Comparison of ENCODE assay signal across 8 cellular contexts in the genomic region with DNA sequence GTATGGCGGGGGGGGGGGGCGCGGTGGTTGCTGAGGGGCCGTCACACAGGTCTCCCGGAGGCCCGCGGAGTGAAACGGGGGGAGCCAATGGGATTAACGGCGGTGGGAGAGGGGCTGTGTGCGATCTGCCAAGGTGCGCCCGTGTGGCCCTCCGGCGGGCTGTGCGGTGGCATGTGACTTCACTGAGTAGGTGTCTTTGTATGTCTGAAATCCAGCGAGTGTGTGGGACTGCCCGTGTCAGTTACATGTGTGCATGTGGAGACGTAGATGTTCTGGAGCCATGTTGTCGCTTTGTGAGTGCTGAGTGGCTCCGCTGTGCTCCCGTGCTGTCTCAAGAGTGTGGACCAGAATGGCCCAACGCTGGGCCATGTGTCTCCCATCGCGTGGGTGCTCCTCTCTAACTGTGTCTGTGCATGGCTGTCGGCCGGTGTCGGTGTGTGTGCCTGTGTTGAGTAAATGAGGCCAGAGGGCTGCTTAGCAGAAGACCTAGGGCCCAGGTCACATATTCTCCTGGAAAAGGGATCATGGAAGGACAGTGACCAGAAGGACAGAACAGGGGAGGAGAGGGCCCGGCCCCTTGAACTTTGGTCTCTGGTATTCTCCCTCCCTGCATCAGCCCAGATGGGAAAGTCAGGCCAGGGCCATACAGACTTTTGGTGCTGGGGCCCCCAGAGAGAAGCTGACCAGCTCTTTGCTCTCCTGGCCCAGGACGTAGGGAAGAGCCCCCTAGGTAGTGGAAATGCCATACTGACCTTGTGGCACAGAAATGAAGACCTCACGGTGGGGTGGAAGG. TPM values are rescaled to one million over a fixed set of nuclear protein-coding genes. Genes with fewer than 3 reads are reported as not detected.
DNase-seq lines count a peak whose midpoint lies in the region; ATAC-seq, FAIRE-seq and TF ChIP-seq lines count a peak whose summit lies in the region.

No MANE protein-coding gene starts in this region.

- no peak for ATAC-seq in GM19452 (IDR thresholded peaks at IDR 0.05; ENCODE audit: unreplicated experiment)

- H3K27ac Mint-ChIP-seq in neural crest cell (ENCODE audit: unreplicated experiment): peak overlapping the region; percentile 91

- H3K36me3 ChIP-seq in PC-9 (ENCODE audit: low read depth): no peaks in the 10 kb centered on the region
- H3K36me3 ChIP-seq in endothelial cell of umbilical vein (ENCODE audit: control insufficient read depth in 2 of 2, extremely low read depth in 1 of 2, insufficient read depth in 2 of 2, low read length in 2 of 2): peaks cover 0 to 23% of the 10 kb centered on the region in 2 experiments

- H3K79me2 ChIP-seq in PC-9 (ENCODE audit: low read depth) (peaks cover 25% of the 10 kb centered on the region), endothelial cell of umbilical vein (ENCODE audit: control insufficient read depth, insufficient read depth, low read length) (peaks cover 32% of the 10 kb centered on the region)

- H3K4me1 Mint-ChIP-seq in neural crest cell: peaks cover 76% of the 10 kb centered on the region

- peaks cover 2% of the 10 kb centered on the region for H3K9me3 Mint-ChIP-seq in neural crest cell

- peak overlapping the region; percentile 70; the same call in 1 of the 2 replicates for H3K4me3 ChIP-seq in PC-9
- peak overlapping the region; percentile 70 to 91 (median 74) for H3K4me3 ChIP-seq in endothelial cell of umbilical vein (replicated peaks in 1 of 3; ENCODE audit: insufficient read depth in 1 of 3, low read depth in 1 of 3, low read length in 3 of 3)

- CTCF ChIA-PET in PC-9 (lab: Charles Lee): interaction anchor here (0.6 to 4.8 kb wide), 5 partner anchors 8 to 87 kb away, joined by 3 to 83 read pairs (median 4); partner anchors contain the start of gene MLF2
- CTCF ChIA-PET in endothelial cell of umbilical vein (lab: Charles Lee): interaction anchor here (1.4 to 8.4 kb wide), 7 partner anchors 10 to 148 kb away, joined by 7 to 234 read pairs (median 11); partner anchors contain the start of gene MLF2

- H3K9me3 ChIP-seq in PC-9 (ENCODE audit: insufficient read depth, low read depth) (no peaks in the 10 kb centered on the region), endothelial cell of umbilical vein (replicated peaks; ENCODE audit: control insufficient read depth, insufficient read depth, low read length) (no peaks in the 10 kb centered on the region)

- H3K9me1 ChIP-seq in endothelial cell of umbilical vein (replicated peaks; ENCODE audit: control insufficient read depth, extremely low read depth, insufficient read depth, low read length): no peaks in the 10 kb centered on the region

- dilution Hi-C loops in endothelial cell of umbilical vein (cut with MboI; ENCODE audit: extremely low pct_ligation_motif_present, low sequenced_read_pairs): no loop called here

- in situ Hi-C loops in G401 (cut with HindIII; ENCODE audit: low sequenced_read_pairs): no loop called here

- H2AFZ ChIP-seq in PC-9 (no peak overlapping the region), endothelial cell of umbilical vein (ENCODE audit: low read depth, low read length) (peak overlapping the region; percentile 14)

- H3K27ac ChIP-seq in PC-9 (no peak overlapping the region; the same call in 1 of the 2 replicates), endothelial cell of umbilical vein (ENCODE audit: insufficient read depth, low read depth, low read length) (no peak overlapping the region)

- intact Hi-C loops in PC-9 (cut with micrococcal nuclease; ENCODE audit: unreplicated experiment): no loop called here
- intact Hi-C loops in endothelial cell of umbilical vein (cut with micrococcal nuclease): loop anchor here (1.0 to 2.0 kb wide), 2 partner anchors 12 to 161 kb away; partner anchors contain the start of gene CHD4

- BruUV-seq in PC-9 (replicated peaks; lab: Mats Ljungman, UMichigan) (TSS peak; percentile 32), endothelial cell of umbilical vein (replicated peaks; lab: Mats Ljungman, UMichigan) (TSS peak; percentile 1)

- H3K9ac ChIP-seq in endothelial cell of umbilical vein (replicated peaks; ENCODE audit: extremely low read depth, insufficient read depth, low read length): peak overlapping the region; percentile 66

- H3K9me2 ChIP-seq in PC-9 (ENCODE audit: insufficient read depth): no peaks in the 10 kb centered on the region

- H3K4me2 ChIP-seq in PC-9 (peak overlapping the region; percentile 82), endothelial cell of umbilical vein (ENCODE audit: insufficient read depth, low read length) (peak overlapping the region; percentile 68)

- FAIRE-seq in endothelial cell of umbilical vein (lab: Jason Lieb, UNC) (peak; percentile 75), H54 (lab: Jason Lieb, UNC) (no peak)

- H4K20me1 ChIP-seq in PC-9 (ENCODE audit: insufficient read depth): peaks cover 19% of the 10 kb centered on the region
- H4K20me1 ChIP-seq in endothelial cell of umbilical vein (replicated peaks; ENCODE audit: control insufficient read depth, extremely low read depth, insufficient read depth, low read length): no peaks in the 10 kb centered on the region

- H3K27me3 ChIP-seq in PC-9 (ENCODE audit: insufficient read depth, low read depth): no peaks in the 10 kb centered on the region
- H3K27me3 ChIP-seq in endothelial cell of umbilical vein (ENCODE audit: control insufficient read depth in 2 of 2, insufficient read depth in 2 of 2, low read length in 2 of 2): no peaks in the 10 kb centered on the region

- peak overlapping the region; percentile 98 for H3K4me3 Mint-ChIP-seq in neural crest cell

- H3K36me3 Mint-ChIP-seq in neural crest cell (ENCODE audit: low read depth): peaks cover 11% of the 10 kb centered on the region

- DNase-seq in G401 (ENCODE audit: low spot score): peak; percentile 64
- DNase-seq in PC-9: no peak
- peak; percentile 32 for DNase-seq in endothelial cell of umbilical vein (ENCODE audit: low read depth, low spot score)
- DNase-seq in neural crest cell (ENCODE audit: low read depth, low spot score): no peak
- no peak for DNase-seq in H54 (ENCODE audit: insufficient read length, low spot score)
- DNase-seq in central memory CD4-positive, alpha-beta T cell: no peak
- DNase-seq in activated CD4-positive, alpha-beta T cell treated with anti-CD3 and anti-CD28 coated beads, Interleukin-2, amount 50 U/mL, for 1 hour: no peak

- peaks cover 36% of the 10 kb centered on the region for H3K4me1 ChIP-seq in PC-9 (replicated peaks; ENCODE audit: insufficient read depth)
- H3K4me1 ChIP-seq in endothelial cell of umbilical vein (ENCODE audit: control insufficient read depth, extremely low read depth, insufficient read depth, low read length): peaks cover 38% of the 10 kb centered on the region

- POLR2A ChIA-PET in PC-9 (lab: Charles Lee; ENCODE audit: unreplicated experiment) (interaction anchor here (0.5 to 1.9 kb wide), 3 partner anchors 14 to 191 kb away, joined by 3 to 28 read pairs (median 5); partner anchors contain the start of gene ZNF384), endothelial cell of umbilical vein (lab: Charles Lee) (interaction anchor here (1.4 to 2.5 kb wide), 3 partner anchors 10 to 79 kb away, joined by 8 to 16 read pairs (median 15); partner anchors contain the start of genes GPR162 and ZNF384)

- TF ChIP-seq CTCF in PC-9 (conservative IDR thresholded peaks at IDR 0.05) (no peak), endothelial cell of umbilical vein (IDR thresholded peaks at IDR 0.05; ENCODE audit: extremely low read depth in 1 of 2, insufficient read depth in 1 of 2, low read depth in 1 of 2, low read length in 2 of 2) (no peak), neural crest cell (conservative IDR thresholded peaks at IDR 0.05) (no peak)

- peaks cover 51% of the 10 kb centered on the region for H3F3A ChIP-seq in PC-9 (ENCODE audit: insufficient read depth, low read depth)

- H3K27me3 Mint-ChIP-seq in neural crest cell (ENCODE audit: low read depth): peaks cover 9% of the 10 kb centered on the region

- peak; percentile 19 for TF ChIP-seq POLR2A in endothelial cell of umbilical vein (IDR thresholded peaks at IDR 0.05; ENCODE audit: low read depth, low read length)
- no peak for TF ChIP-seq POLR2A in H54 (IDR thresholded peaks at IDR 0.05; ENCODE audit: low read depth, low read length)

RNA-seq across cellular contexts. Expression of gene PTMS, which starts 1.6 kb away (rescaled TPM):
- 259 and 267 TPM in 2 replicates for total RNA-seq in G401 (2014; rRNA removed; shearing (Covaris generic))
- total RNA-seq in PC-9 (2021) (633 and 910 TPM in 2 replicates), endothelial cell of umbilical vein (518 and 555 TPM in 2 replicates), neural crest cell (629 and 669 TPM in 2 replicates)
- 661 and 787 TPM in 2 replicates for polyA plus RNA-seq in endothelial cell of umbilical vein
- polyA plus RNA-seq in endothelial cell of umbilical vein (2011; cell fraction: cytosol; rRNA removed): 356 and 357 TPM in 2 replicates
- 146 and 181 TPM in 2 replicates for polyA plus RNA-seq in endothelial cell of umbilical vein (2011; cell fraction: nucleus; rRNA removed)
- 327 and 655 TPM in 2 replicates for polyA plus RNA-seq in endothelial cell of umbilical vein (2012)
- 264 and 340 TPM in 2 replicates for polyA minus RNA-seq in endothelial cell of umbilical vein
- polyA minus RNA-seq in endothelial cell of umbilical vein (2011; cell fraction: cytosol; rRNA and poly(A)+ RNA removed): 73.9 TPM
- 40.4 and 51.6 TPM in 2 replicates for polyA minus RNA-seq in endothelial cell of umbilical vein (2011; cell fraction: nucleus; rRNA and poly(A)+ RNA removed)

RNA-seq across cellular contexts. Expression of gene LAG3, which starts 4.5 kb away (rescaled TPM):
- 0.31 and 0.58 TPM in 2 replicates for total RNA-seq in G401 (2014; rRNA removed; shearing (Covaris generic))
- 9.4 and 10.5 TPM in 2 replicates for total RNA-seq in PC-9 (2021)
- 3.8 and 4.1 TPM in 2 replicates for total RNA-seq in endothelial cell of umbilical vein
- 1.3 and 1.8 TPM in 2 replicates for polyA plus RNA-seq in endothelial cell of umbilical vein
- polyA plus RNA-seq in endothelial cell of umbilical vein (2011; cell fraction: cytosol; rRNA removed): 0.17 and 0.58 TPM in 2 replicates
- polyA plus RNA-seq in endothelial cell of umbilical vein (2011; cell fraction: nucleus; rRNA removed): 8.8 and 10.8 TPM in 2 replicates
- 1.2 and 1.7 TPM in 2 replicates for polyA plus RNA-seq in endothelial cell of umbilical vein (2012)
- 0.58 and 1.8 TPM in 2 replicates for polyA minus RNA-seq in endothelial cell of umbilical vein
- polyA minus RNA-seq in endothelial cell of umbilical vein (2011; cell fraction: cytosol; rRNA and poly(A)+ RNA removed): not detected
- 1.5 and 2.8 TPM in 2 replicates for polyA minus RNA-seq in endothelial cell of umbilical vein (2011; cell fraction: nucleus; rRNA and poly(A)+ RNA removed)
- 4.7 and 4.9 TPM in 2 replicates for total RNA-seq in neural crest cell

RNA-seq across cellular contexts. Expression of gene MLF2, which starts 14.8 kb away (rescaled TPM):
- 342 and 364 TPM in 2 replicates for total RNA-seq in G401 (2014; rRNA removed; shearing (Covaris generic))
- total RNA-seq in PC-9 (2021) (349 and 379 TPM in 2 replicates), endothelial cell of umbilical vein (136 and 147 TPM in 2 replicates), neural crest cell (203 and 217 TPM in 2 replicates)
- 306 and 319 TPM in 2 replicates for polyA plus RNA-seq in endothelial cell of umbilical vein
- 189 and 228 TPM in 2 replicates for polyA plus RNA-seq in endothelial cell of umbilical vein (2011; cell fraction: cytosol; rRNA removed)
- 119 and 136 TPM in 2 replicates for polyA plus RNA-seq in endothelial cell of umbilical vein (2011; cell fraction: nucleus; rRNA removed)
- 160 and 203 TPM in 2 replicates for polyA plus RNA-seq in endothelial cell of umbilical vein (2012)
- polyA minus RNA-seq in endothelial cell of umbilical vein: 221 and 250 TPM in 2 replicates
- 55.0 TPM for polyA minus RNA-seq in endothelial cell of umbilical vein (2011; cell fraction: cytosol; rRNA and poly(A)+ RNA removed)
- 43.1 and 46.8 TPM in 2 replicates for polyA minus RNA-seq in endothelial cell of umbilical vein (2011; cell fraction: nucleus; rRNA and poly(A)+ RNA removed)

RNA-seq across cellular contexts. Expression of gene CD4, which starts 21.5 kb away (rescaled TPM):
- total RNA-seq in G401 (2014; rRNA removed; shearing (Covaris generic)): 0.34 and 1.3 TPM in 2 replicates
- total RNA-seq in PC-9 (2021) (1.0 and 3.2 TPM in 2 replicates), endothelial cell of umbilical vein (not detected in 2 replicates), neural crest cell (3.8 and 4.1 TPM in 2 replicates)
- not detected in 2 replicates for polyA plus RNA-seq in endothelial cell of umbilical vein
- not detected in 2 replicates for polyA plus RNA-seq in endothelial cell of umbilical vein (2011; cell fraction: cytosol; rRNA removed)
- polyA plus RNA-seq in endothelial cell of umbilical vein (2011; cell fraction: nucleus; rRNA removed): not detected in 2 replicates
- polyA plus RNA-seq in endothelial cell of umbilical vein (2012): 0.05 TPM in 1 of 2 replicates, not detected in the other
- polyA minus RNA-seq in endothelial cell of umbilical vein: not detected in 2 replicates
- not detected for polyA minus RNA-seq in endothelial cell of umbilical vein (2011; cell fraction: cytosol; rRNA and poly(A)+ RNA removed)
- not detected in 2 replicates for polyA minus RNA-seq in endothelial cell of umbilical vein (2011; cell fraction: nucleus; rRNA and poly(A)+ RNA removed)

RNA-seq across cellular contexts. Expression of gene COPS7A, which starts 43.9 kb away (rescaled TPM):
- total RNA-seq in G401 (2014; rRNA removed; shearing (Covaris generic)): 47.0 and 47.6 TPM in 2 replicates
- total RNA-seq in PC-9 (2021) (88.7 and 116 TPM in 2 replicates), endothelial cell of umbilical vein (36.5 and 41.1 TPM in 2 replicates), neural crest cell (37.5 and 37.7 TPM in 2 replicates)
- 104 and 112 TPM in 2 replicates for polyA plus RNA-seq in endothelial cell of umbilical vein
- polyA plus RNA-seq in endothelial cell of umbilical vein (2011; cell fraction: cytosol; rRNA removed): 85.3 and 85.9 TPM in 2 replicates
- polyA plus RNA-seq in endothelial cell of umbilical vein (2011; cell fraction: nucleus; rRNA removed): 81.1 and 86.9 TPM in 2 replicates
- 42.2 and 52.7 TPM in 2 replicates for polyA plus RNA-seq in endothelial cell of umbilical vein (2012)
- 34.1 and 41.1 TPM in 2 replicates for polyA minus RNA-seq in endothelial cell of umbilical vein
- polyA minus RNA-seq in endothelial cell of umbilical vein (2011; cell fraction: cytosol; rRNA and poly(A)+ RNA removed): 16.7 TPM
- 11.3 TPM in 2 replicates for polyA minus RNA-seq in endothelial cell of umbilical vein (2011; cell fraction: nucleus; rRNA and poly(A)+ RNA removed)

Comparison
In these comparisons a context has a peak if more than half of its experiments do, and no peak if none do; other contexts are left out.
1. DNase-seq: peak in G401 (single experiment) and endothelial cell of umbilical vein (single experiment); none in PC-9 (0 of 2), neural crest cell (single experiment), H54 (single experiment), central memory CD4-positive, alpha-beta T cell (single experiment) and activated CD4-positive, alpha-beta T cell treated with anti-CD3 and anti-CD28 coated beads, Interleukin-2, amount 50 U/mL, for 1 hour (single experiment).